22 cellular contexts compared by ENCODE assay signal in the genomic region with DNA sequence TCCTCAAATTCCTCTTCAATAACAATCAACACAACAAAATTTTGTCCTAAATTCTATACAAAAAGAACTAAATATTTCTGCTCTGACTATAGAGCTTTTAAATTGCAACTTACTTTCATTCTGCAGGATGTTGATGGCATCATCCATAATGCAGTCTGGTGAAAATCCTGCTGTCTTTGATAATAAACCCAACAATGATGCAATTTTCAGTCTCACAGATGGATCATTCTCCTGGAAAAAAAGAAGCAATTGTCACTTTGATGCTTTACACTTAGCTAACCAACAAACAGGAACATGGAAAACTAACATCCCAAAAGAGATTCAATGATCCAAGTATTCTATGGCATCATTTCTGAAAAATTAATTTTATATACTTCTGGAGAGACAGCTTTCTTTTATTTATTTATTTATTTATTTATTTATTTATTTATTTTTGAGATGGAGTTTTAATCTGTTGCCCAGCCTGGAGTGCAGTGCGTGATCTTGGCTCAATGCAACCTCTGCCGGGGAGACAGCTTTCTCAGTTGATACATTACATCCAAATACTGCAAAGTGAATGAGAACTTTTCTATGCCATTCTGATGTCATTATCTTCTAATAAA. TPM values are rescaled to one million over a fixed set of nuclear protein-coding genes. Genes with fewer than 3 reads are reported as not detected.
"Had no signal": no experiment of that assay in that cellular context is flagged by ENCODE, and none has a peak within 500 bp of the region (broad histone marks: within the 10 kb centered on the region; RNA-seq: fewer than 3 reads in every experiment).

No MANE protein-coding gene starts in this region.

- H3K9me3 ChIP-seq: MG63, Peyer's patch, SJCRH30 had no signal

- H3K4me3 ChIP-seq: MG63, Peyer's patch, SJCRH30 had no signal

- ATAC-seq: activated CD4-positive, CD25-positive, alpha-beta regulatory T cell treated with anti-CD3 and anti-CD28 coated beads, Interleukin-2, amount 50 U/mL, for 24 hours; activated CD8-positive, alpha-beta T cell treated with anti-CD3 and anti-CD28 coated beads for 36 hours; SK-N-SH treated with all-trans-retinoic acid at 6 μM for 48 hours had no signal

- H3K27me3 ChIP-seq: MG63, Peyer's patch, SJCRH30 had no signal

- DNase-seq: activated CD4-positive, alpha-beta T cell treated with anti-CD3 and anti-CD28 coated beads for 4 hours; activated CD8-positive, alpha-beta T cell treated with anti-CD3 and anti-CD28 coated beads for 36 hours; activated effector memory CD4-positive, alpha-beta T cell treated with Interleukin-2 at 50 U/mL for 16 hours; activated naive CD4-positive, alpha-beta T cell; activated T-cell treated with anti-CD3 and anti-CD28 coated beads, Interleukin-2, amount 50 U/mL, for 24 hours; MG63; MV-4-11; NCI-H1092 treated with DMSO at 0.1 percent for 48 hours; NCI-H1417 treated with DMSO at 0.1 percent for 48 hours; NCI-H1694; NCI-H2029 treated with DMSO at 0.1 percent for 48 hours; NCI-H345; NCI-H510A; NCI-H526 treated with DMSO at 0.1 percent for 48 hours; NCI-H82; Peyer's patch; Right ventricle myocardium superior; SJCRH30 had no signal

- H3K4me1 ChIP-seq: Peyer's patch, SJCRH30 had no signal

- H3K27ac ChIP-seq: Peyer's patch, RWPE1, SJCRH30 had no signal

RNA-seq across cellular contexts. Expression of a gene that starts 41.6 kb away (rescaled TPM):
- total RNA-seq: OCI-LY7, Right ventricle myocardium superior had no signal
